ENCODE assay signal across 29 cellular contexts in the genomic region with DNA sequence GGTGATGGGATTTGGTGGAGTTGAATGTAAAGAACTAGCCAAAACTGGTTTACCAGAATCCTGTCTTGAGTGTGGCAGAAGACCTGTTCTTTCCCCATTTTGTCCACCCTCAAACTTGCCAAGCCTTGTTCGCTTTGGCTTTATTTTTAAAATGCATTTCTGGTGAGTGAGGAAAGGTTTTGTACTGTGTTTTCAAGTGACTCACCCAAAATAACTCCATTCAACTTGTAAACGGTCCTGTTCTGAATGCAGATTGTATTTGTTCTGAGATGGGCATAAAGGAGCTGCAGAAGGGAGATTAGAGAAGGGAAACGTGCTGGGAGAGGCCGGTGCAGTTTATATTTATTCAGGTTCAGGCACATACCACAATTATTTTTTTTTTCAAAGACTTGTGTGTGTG. TPM values are rescaled to one million over a fixed set of nuclear protein-coding genes. Genes with fewer than 3 reads are reported as not detected.
DNase-seq lines count a peak whose midpoint lies in the region; ATAC-seq, FAIRE-seq and TF ChIP-seq lines count a peak whose summit lies in the region.
"Had no signal": no experiment of that assay in that cellular context is flagged by ENCODE, and none has a peak within 500 bp of the region (broad histone marks: within the 10 kb centered on the region; RNA-seq: fewer than 3 reads in every experiment).

No MANE protein-coding gene starts in this region.

- H3K9ac ChIP-seq in HepG2 (ENCODE audit: insufficient read depth, low read depth, low read length) (no peak overlapping the region), mammary epithelial cell (ENCODE audit: insufficient read depth, low read length) (no peak overlapping the region)

- H3K4me2 ChIP-seq in HepG2 (ENCODE audit: low read depth, low read length), result no peak overlapping the region
- peak overlapping the region; percentile 25 for H3K4me2 ChIP-seq in mammary epithelial cell (ENCODE audit: insufficient read depth, low read depth, low read length)

- TF ChIP-seq POLR2A in HepG2 (IDR thresholded peaks at IDR 0.05; ENCODE audit: insufficient read depth in 1 of 2, low read depth in 2 of 2, low read length in 2 of 2) (no peak), right lobe of liver (IDR thresholded peaks at IDR 0.05) (no peak)

- no TSS peak for BruUV-seq in HepG2 (replicated peaks; lab: Mats Ljungman, UMichigan)
- no TSS peak for BruUV-seq in mammary epithelial cell (replicated peaks; lab: Mats Ljungman, UMichigan)

- H3K79me2 ChIP-seq in HepG2 (ENCODE audit: insufficient read depth, low read length), result no peaks in the 10 kb centered on the region
- H3K79me2 ChIP-seq in mammary epithelial cell (ENCODE audit: insufficient read depth, low read length), result no peaks in the 10 kb centered on the region

- DNase-seq in HepG2 (ENCODE audit: low spot score) (no peak), right lobe of liver (no peak), mammary epithelial cell (peak; percentile 61), foreskin keratinocyte (peak; percentile 56 to 75), thoracic aorta (ENCODE audit: low spot score) (no peak), left ventricle myocardium superior (no peak), glomerular visceral epithelial cell (ENCODE audit: extremely low spot score) (no peak), NOMO-1 (lab: John Stamatoyannopoulos, UW; ENCODE audit: unreplicated experiment in 2 of 2) (no peak)
- DNase-seq: activated CD4-positive, alpha-beta T cell treated with anti-CD3 and anti-CD28 coated beads for 36 hours; activated effector memory CD4-positive, alpha-beta T cell treated with anti-CD3 and anti-CD28 coated beads, Interleukin-2, amount 50 U/mL, for 16 hours; activated naive CD8-positive, alpha-beta T cell treated with anti-CD3 and anti-CD28 coated beads, Interleukin-2, amount 10 ng/mL, durations not matched to agents 7 days and 5 days; brain microvascular endothelial cell; CD8-positive, alpha-beta T cell; colonic mucosa; DMS 273 treated with DMSO at 0.1 percent for 48 hours; effector memory CD8-positive, alpha-beta T cell; esophagus squamous epithelium; hypothalamus; immature natural killer cell; naive B cell; NCI-H2029 treated with DMSO at 0.1 percent for 48 hours; NCI-H226; NCI-H748 treated with DMSO at 0.1 percent for 48 hours; retina; spleen; transverse colon had no signal

- 0 out of 5 replicates have a peak, but pooled peaks cover 1 to 4% of the 10 kb centered on the region in 2 experiments for H3K27me3 ChIP-seq in HepG2 (ENCODE audit: control insufficient read depth in 1 of 2, insufficient read depth in 2 of 2, low read length in 2 of 2)
- no peaks in the 10 kb centered on the region for H3K27me3 ChIP-seq in right lobe of liver
- H3K27me3 ChIP-seq in mammary epithelial cell (ENCODE audit: insufficient read depth, low read length), result no peaks in the 10 kb centered on the region
- H3K27me3 ChIP-seq in foreskin keratinocyte, result no peaks in the 10 kb centered on the region
- H3K27me3 ChIP-seq in thoracic aorta (replicated peaks; ENCODE audit: insufficient read depth), result no peaks in the 10 kb centered on the region
- H3K27me3 ChIP-seq: brain microvascular endothelial cell, colonic mucosa, esophagus squamous epithelium, spleen, transverse colon had no signal

- H3K36me3 ChIP-seq in HepG2 (replicated peaks in 1 of 2; ENCODE audit: control insufficient read depth in 1 of 2, insufficient read depth in 2 of 2, low read length in 2 of 2), result no peaks in the 10 kb centered on the region
- H3K36me3 ChIP-seq in right lobe of liver, result no peaks in the 10 kb centered on the region
- no peaks in the 10 kb centered on the region for H3K36me3 ChIP-seq in mammary epithelial cell (ENCODE audit: insufficient read depth, low read length)
- H3K36me3 ChIP-seq in thoracic aorta, result no peaks in the 10 kb centered on the region
- H3K36me3 ChIP-seq: brain microvascular endothelial cell, colonic mucosa, esophagus squamous epithelium, spleen, transverse colon had no signal

- TF ChIP-seq CTCF in HepG2 (CRISPR knock-in tag; IDR thresholded peaks at IDR 0.05) (no peak), right lobe of liver (IDR thresholded peaks at IDR 0.05) (no peak), mammary epithelial cell (conservative IDR thresholded peaks at IDR 0.05 in 1 of 2, IDR thresholded peaks at IDR 0.05 in 1 of 2; ENCODE audit: extremely low read depth in 1 of 2, insufficient read depth in 1 of 2, low read depth in 1 of 2, low read length in 2 of 2) (no peak), foreskin keratinocyte (conservative IDR thresholded peaks at IDR 0.05) (no peak), thoracic aorta (IDR thresholded peaks at IDR 0.05) (no peak)

- 15% methylated on average over 4 of the region's 4 CpGs for WGBS in HepG2 (ENCODE audit: low lambda C conversion rate)
- 88% methylated on average over 4 of the region's 4 CpGs for WGBS in right lobe of liver (ENCODE audit: insufficient coverage, low coverage, low lambda C conversion rate, missing lambda C conversion rate)
- WGBS in mammary epithelial cell (ENCODE audit: low coverage, missing lambda C conversion rate), result 74% methylated on average over 4 of the region's 4 CpGs

- H3K27ac ChIP-seq in HepG2 (ENCODE audit: extremely low read length, insufficient read depth, low read length), result no peak overlapping the region
- no peak overlapping the region for H3K27ac ChIP-seq in right lobe of liver
- H3K27ac ChIP-seq in mammary epithelial cell (ENCODE audit: insufficient read depth, low read depth, low read length), result no peak overlapping the region
- no peak overlapping the region for H3K27ac ChIP-seq in foreskin keratinocyte
- peak overlapping the region; percentile 10 to 40 for H3K27ac ChIP-seq in thoracic aorta
- H3K27ac ChIP-seq: brain microvascular endothelial cell, colonic mucosa, esophagus squamous epithelium, spleen, transverse colon had no signal

- intact Hi-C loops in HepG2 (cut with micrococcal nuclease; ENCODE audit: unreplicated experiment), result no loop called here
- intact Hi-C loops in right lobe of liver (cut with DNase I), result no loop called here
- intact Hi-C loops in mammary epithelial cell (cut with micrococcal nuclease), result no loop called here
- intact Hi-C loops in left ventricle myocardium superior (cut with micrococcal nuclease), result no loop called here

- POLR2A ChIA-PET in HepG2 (lab: Yijun Ruan, JAX), result no interaction called here

- dilution Hi-C loops in mammary epithelial cell (cut with HindIII; ENCODE audit: low sequenced_read_pairs), result loop anchor here (5.0 kb wide), 1 partner anchor 94 kb away; no protein-coding TSS in a partner anchor

- ATAC-seq in HepG2 (no peak), right lobe of liver (no peak), foreskin keratinocyte (peak; percentile 67), thoracic aorta (ENCODE audit: insufficient number of reproducible peaks, low FRiP score, low read depth) (no peak), left ventricle myocardium superior (no peak)
- ATAC-seq: activated CD4-positive, alpha-beta T cell treated with anti-CD3 and anti-CD28 coated beads for 36 hours; CD8-positive, alpha-beta T cell; effector memory CD8-positive, alpha-beta T cell; left lobe of liver; Right ventricle myocardium inferior had no signal

- CTCF ChIA-PET in HepG2 (lab: Yijun Ruan, JAX; ENCODE audit: low intra/inter-chr PET ratio, low total read pairs) (no interaction called here), mammary epithelial cell (lab: Charles Lee; ENCODE audit: low non-redundant PET) (no interaction called here)

- TF ChIP-seq EP300 in HepG2 (IDR thresholded peaks at IDR 0.05; ENCODE audit: low read depth in 2 of 2, low read length in 2 of 2) (no peak), HepG2 (CRISPR knock-in tag; IDR thresholded peaks at IDR 0.05; ENCODE audit: borderline replicate concordance) (no peak)

- H3K4me1 ChIP-seq in HepG2 (ENCODE audit: insufficient read depth, low read length) (peaks cover 28% of the 10 kb centered on the region), right lobe of liver (no peaks in the 10 kb centered on the region), mammary epithelial cell (ENCODE audit: insufficient read depth, low read length) (peaks cover 17% of the 10 kb centered on the region), foreskin keratinocyte (peaks cover 18% of the 10 kb centered on the region), thoracic aorta (ENCODE audit: control insufficient read depth in 1 of 2, low read depth in 2 of 2) (peaks cover 9 to 32% of the 10 kb centered on the region in 2 donors)
- H3K4me1 ChIP-seq: colonic mucosa had no signal

- in situ Hi-C loops in HepG2 (cut with HindIII; ENCODE audit: extremely low pct_ligation_motif_present, low pct_unique_long_range_greater_than_20kb) (no loop called here), mammary epithelial cell (cut with MboI; ENCODE audit: low sequenced_read_pairs in 2 of 2) (no loop called here)

- H4K20me1 ChIP-seq in HepG2 (ENCODE audit: insufficient read depth, low read length) (no peaks in the 10 kb centered on the region), mammary epithelial cell (ENCODE audit: insufficient read depth, low read length) (no peaks in the 10 kb centered on the region)

- H3K4me3 ChIP-seq in HepG2 (replicated peaks in 1 of 3; ENCODE audit: insufficient read depth in 1 of 3, low read depth in 2 of 3, low read length in 3 of 3) (no peak overlapping the region), right lobe of liver (no peak overlapping the region), mammary epithelial cell (replicated peaks in 1 of 3; ENCODE audit: insufficient read depth in 1 of 3, low read depth in 2 of 3, low read length in 3 of 3) (no peak overlapping the region), thoracic aorta (no peak overlapping the region)
- H3K4me3 ChIP-seq: colonic mucosa, esophagus squamous epithelium, spleen, transverse colon had no signal

- H2AFZ ChIP-seq in HepG2 (ENCODE audit: low read length), result peak overlapping the region; percentile 44
- H2AFZ ChIP-seq in mammary epithelial cell (ENCODE audit: low read depth, low read length), result peak overlapping the region; percentile 25

- H3K9me3 ChIP-seq in HepG2 (ENCODE audit: low read length) (no peaks in the 10 kb centered on the region), right lobe of liver (no peaks in the 10 kb centered on the region), mammary epithelial cell (replicated peaks; ENCODE audit: insufficient read depth, low read length) (no peaks in the 10 kb centered on the region), thoracic aorta (no peaks in the 10 kb centered on the region)
- H3K9me3 ChIP-seq: colonic mucosa, esophagus squamous epithelium, spleen, transverse colon had no signal

- FAIRE-seq in HepG2 (lab: Jason Lieb, UNC), result no peak
- FAIRE-seq: A204.1 had no signal

- TF ChIP-seq RAD21 in HepG2 (CRISPR knock-in tag; IDR thresholded peaks at IDR 0.05), result no peak

RNA-seq across cellular contexts. Expression of gene ITPRID2, which starts 5.3 kb away (rescaled TPM):
- total RNA-seq in HepG2 (2016; rRNA removed; fragmentation: Illumina TruSeq; extraction: Trizol) (61.4 and 62.3 TPM in 2 replicates), right lobe of liver (100 to 1,000 TPM in 2 of 6 experiments, 10 to 100 TPM in 4; 49.4 to 129 (median 74.5) TPM), mammary epithelial cell (100 to 1,000 TPM; 145 to 168 TPM), foreskin keratinocyte (176 and 193 TPM in 2 replicates), thoracic aorta (100 to 1,000 TPM; 102 to 121 TPM), left ventricle myocardium superior (68.4 TPM)
- 20.6 and 24.7 TPM in 2 replicates for total RNA-seq in HepG2 (2016; cell fraction: cytosol; rRNA removed; fragmentation: Illumina TruSeq; extraction: Trizol; ENCODE audit: low read depth)
- total RNA-seq in HepG2 (2016; cell fraction: insoluble cytoplasmic fraction; rRNA removed; fragmentation: Illumina TruSeq; extraction: Trizol), result 58.6 TPM in 2 replicates
- total RNA-seq in HepG2 (2016; cell fraction: membrane; rRNA removed; fragmentation: Illumina TruSeq; extraction: Trizol), result 55.8 and 67.6 TPM in 2 replicates
- total RNA-seq in HepG2 (2016; cell fraction: nucleus; rRNA removed; fragmentation: Illumina TruSeq; extraction: Trizol), result 88.9 and 104 TPM in 2 replicates
- polyA plus RNA-seq in HepG2 (2011; rRNA removed) (35.3 and 44.8 TPM in 2 replicates), mammary epithelial cell (42.1 TPM), foreskin keratinocyte (52.5 and 58.9 TPM in 2 replicates)
- polyA plus RNA-seq in HepG2 (2011; cell fraction: cytosol; rRNA removed), result 18.4 and 22.5 TPM in 2 replicates
- 53.6 and 55.5 TPM in 2 replicates for polyA plus RNA-seq in HepG2 (2011; cell fraction: nucleus; rRNA removed)
- 46.5 and 98.8 TPM in 2 replicates for polyA plus RNA-seq in HepG2 (2012)
- 11.8 and 15.3 TPM in 2 replicates for polyA plus RNA-seq in HepG2 (2016; cell fraction: cytosol; fragmentation: Illumina TruSeq; extraction: Trizol; ENCODE audit: low read depth)
- polyA plus RNA-seq in HepG2 (2016; cell fraction: insoluble cytoplasmic fraction; fragmentation: Illumina TruSeq; extraction: Trizol; ENCODE audit: low read depth), result 41.0 and 41.5 TPM in 2 replicates
- 30.8 and 35.3 TPM in 2 replicates for polyA plus RNA-seq in HepG2 (2016; cell fraction: membrane; fragmentation: Illumina TruSeq; extraction: Trizol; ENCODE audit: low read depth)
- 84.9 and 97.5 TPM in 2 replicates for polyA plus RNA-seq in HepG2 (2016; cell fraction: nucleus; fragmentation: Illumina TruSeq; extraction: Trizol; ENCODE audit: insufficient read depth, low read depth)
- 41.9 and 108 TPM in 2 replicates for polyA minus RNA-seq in HepG2 (2011; rRNA and poly(A)+ RNA removed; ENCODE audit: low replicate concordance)
- 29.6 and 32.2 TPM in 2 replicates for polyA minus RNA-seq in HepG2 (2011; cell fraction: cytosol; rRNA and poly(A)+ RNA removed)
- polyA minus RNA-seq in HepG2 (2011; cell fraction: nucleus; rRNA and poly(A)+ RNA removed), result 110 and 150 TPM in 2 replicates
- polyA minus RNA-seq in mammary epithelial cell, result 60.9 TPM

Comparison
In these comparisons a context has a peak if more than half of its experiments do, and no peak if none do; other contexts are left out.
1. DNase-seq: peak in mammary epithelial cell (single experiment) and foreskin keratinocyte (2 of 2); none in HepG2 (single experiment), right lobe of liver (0 of 3), thoracic aorta (single experiment), left ventricle myocardium superior (single experiment), glomerular visceral epithelial cell (single experiment) and NOMO-1 (0 of 2).
2. H3K27ac ChIP-seq: peak in thoracic aorta (2 of 2); none in HepG2 (single experiment), right lobe of liver (0 of 3), mammary epithelial cell (single experiment) and foreskin keratinocyte (single experiment).